ENCODE assay signal across 11 cellular contexts in genomic region chr11:63901660-63902059, GRCh38. TPM values are rescaled to one million over a fixed set of nuclear protein-coding genes. Genes with fewer than 3 reads are reported as not detected.
DNase-seq lines count a peak whose midpoint lies in the region; ATAC-seq and TF ChIP-seq lines count a peak whose summit lies in the region.
"Had no signal": no experiment of that assay in that cellular context is flagged by ENCODE, and none has a peak within 500 bp of the region (broad histone marks: within the 10 kb centered on the region; RNA-seq: fewer than 3 reads in every experiment).

No MANE protein-coding gene starts in this region.

- H3K4me1 Mint-ChIP-seq in MCF 10A (ENCODE audit: insufficient read depth, unreplicated experiment) = no peaks in the 10 kb centered on the region
- peaks cover 9 to 10% of the 10 kb centered on the region in 2 donors for H3K4me1 Mint-ChIP-seq in effector memory CD8-positive, alpha-beta T cell (ENCODE audit: low read depth in 2 of 2)
- peaks cover 4 to 5% of the 10 kb centered on the region in 2 donors for H3K4me1 Mint-ChIP-seq in stimulated activated naive B cell treated with anti-CD40 and anti-IgM and Interleukin-4, amounts not matched to agents 10 μg/mL and 1 μg/mL and 100 μg/mL, for 72 hours

- H3K9me2 ChIP-seq in OCI-LY7 (ENCODE audit: insufficient read depth, low read length) = no peaks in the 10 kb centered on the region

- BruUV-seq in MCF 10A (replicated peaks; lab: Mats Ljungman, UMichigan) = no TSS peak
- no TSS peak for BruUV-seq in OCI-LY7 (replicated peaks; lab: Mats Ljungman, UMichigan)

- CTCF ChIA-PET in MCF 10A (lab: Yijun Ruan, JAX) = interaction anchor here (0.6 to 5.7 kb wide), 2 partner anchors 32 to 64 kb away, joined by 3 to 41 read pairs; no protein-coding TSS in a partner anchor
- CTCF ChIA-PET in OCI-LY7 (lab: Charles Lee; ENCODE audit: unreplicated experiment) = no interaction called here

- H3K9me3 ChIP-seq in breast epithelium (no peaks in the 10 kb centered on the region), OCI-LY7 (ENCODE audit: low read length) (no peaks in the 10 kb centered on the region)
- H3K9me3 ChIP-seq: BLaER1, vagina had no signal

- no peak overlapping the region for H3K27ac Mint-ChIP-seq in MCF 10A (ENCODE audit: low read depth, unreplicated experiment)
- peak overlapping the region; percentile 13 to 68 for H3K27ac Mint-ChIP-seq in effector memory CD8-positive, alpha-beta T cell
- H3K27ac Mint-ChIP-seq in stimulated activated naive B cell treated with anti-CD40 and anti-IgM and Interleukin-4, amounts not matched to agents 10 μg/mL and 1 μg/mL and 100 μg/mL, for 72 hours = peak overlapping the region; percentile 32

- no peak overlapping the region for H3K4me2 ChIP-seq in OCI-LY7 (ENCODE audit: low read length)
- H3K4me2 ChIP-seq: BLaER1 had no signal

- H3K4me3 ChIP-seq in breast epithelium (no peak overlapping the region), OCI-LY7 (ENCODE audit: low read depth, low read length, poor library complexity, severe bottlenecking) (no peak overlapping the region)
- H3K4me3 ChIP-seq: BLaER1, vagina had no signal

- no peaks in the 10 kb centered on the region for H3K27me3 ChIP-seq in breast epithelium
- H3K27me3 ChIP-seq: BLaER1, vagina had no signal

- peaks cover 0 to 7% of the 10 kb centered on the region in 2 donors for H3K4me1 ChIP-seq in breast epithelium
- H3K4me1 ChIP-seq in OCI-LY7 (ENCODE audit: insufficient read depth, low read length, poor library complexity, severe bottlenecking) = no peaks in the 10 kb centered on the region

- no peaks in the 10 kb centered on the region for H3K79me2 ChIP-seq in OCI-LY7 (ENCODE audit: insufficient read depth, low read depth, low read length)

- intact Hi-C loops in MCF 10A (cut with micrococcal nuclease) = no loop called here
- intact Hi-C loops in breast epithelium (cut with DNase I; ENCODE audit: low total_unique reads) = no loop called here
- intact Hi-C loops in OCI-LY7 (cut with micrococcal nuclease; ENCODE audit: unreplicated experiment) = no loop called here

- POLR2A ChIA-PET in MCF 10A (lab: Yijun Ruan, JAX) = no interaction called here
- POLR2A ChIA-PET in OCI-LY7 (lab: Charles Lee) = no interaction called here

- H2AFZ ChIP-seq in OCI-LY7 (ENCODE audit: low read length) = no peak overlapping the region

- no peaks in the 10 kb centered on the region for H4K20me1 ChIP-seq in OCI-LY7 (ENCODE audit: insufficient read depth, low read length)

- no peaks in the 10 kb centered on the region for H3K9me3 Mint-ChIP-seq in MCF 10A (ENCODE audit: unreplicated experiment)
- no peaks in the 10 kb centered on the region for H3K9me3 Mint-ChIP-seq in effector memory CD8-positive, alpha-beta T cell
- no peaks in the 10 kb centered on the region for H3K9me3 Mint-ChIP-seq in stimulated activated naive B cell treated with anti-CD40 and anti-IgM and Interleukin-4, amounts not matched to agents 10 μg/mL and 1 μg/mL and 100 μg/mL, for 72 hours

- H3K4me3 Mint-ChIP-seq in MCF 10A (ENCODE audit: unreplicated experiment) = no peak overlapping the region
- H3K4me3 Mint-ChIP-seq in effector memory CD8-positive, alpha-beta T cell = no peak overlapping the region
- no peak overlapping the region for H3K4me3 Mint-ChIP-seq in stimulated activated naive B cell treated with anti-CD40 and anti-IgM and Interleukin-4, amounts not matched to agents 10 μg/mL and 1 μg/mL and 100 μg/mL, for 72 hours

- no peak for ATAC-seq in effector memory CD8-positive, alpha-beta T cell (replicated peaks)
- ATAC-seq in stimulated activated naive B cell treated with anti-CD40 and anti-IgM and Interleukin-4, amounts not matched to agents 10 μg/mL and 1 μg/mL and 100 μg/mL, for 72 hours (replicated peaks) = no peak

- H3K36me3 ChIP-seq in breast epithelium (peaks cover 33% of the 10 kb centered on the region), OCI-LY7 (ENCODE audit: insufficient read depth, low read length) (peaks cover 95% of the 10 kb centered on the region)

- peak; percentile 16 for TF ChIP-seq CTCF in MCF 10A (IDR thresholded peaks at IDR 0.05; ENCODE audit: unreplicated experiment)
- TF ChIP-seq CTCF in breast epithelium (IDR thresholded peaks at IDR 0.05) = no peak
- TF ChIP-seq CTCF in OCI-LY7 (conservative IDR thresholded peaks at IDR 0.05; ENCODE audit: low read length) = peak; percentile 43

- H3K36me3 Mint-ChIP-seq in MCF 10A (ENCODE audit: insufficient read depth, unreplicated experiment) = peaks cover 81% of the 10 kb centered on the region
- peaks cover 85% of the 10 kb centered on the region for H3K36me3 Mint-ChIP-seq in effector memory CD8-positive, alpha-beta T cell (ENCODE audit: insufficient read depth)
- peaks cover 69 to 83% of the 10 kb centered on the region in 2 donors for H3K36me3 Mint-ChIP-seq in stimulated activated naive B cell treated with anti-CD40 and anti-IgM and Interleukin-4, amounts not matched to agents 10 μg/mL and 1 μg/mL and 100 μg/mL, for 72 hours

- no peak for TF ChIP-seq POLR2A in breast epithelium (IDR thresholded peaks at IDR 0.05)

- no peaks in the 10 kb centered on the region for H3K27me3 Mint-ChIP-seq in MCF 10A (ENCODE audit: insufficient read depth, unreplicated experiment)
- no peaks in the 10 kb centered on the region for H3K27me3 Mint-ChIP-seq in effector memory CD8-positive, alpha-beta T cell
- H3K27me3 Mint-ChIP-seq in stimulated activated naive B cell treated with anti-CD40 and anti-IgM and Interleukin-4, amounts not matched to agents 10 μg/mL and 1 μg/mL and 100 μg/mL, for 72 hours = no peaks in the 10 kb centered on the region

- no peak overlapping the region for H3K27ac ChIP-seq in breast epithelium
- no peak overlapping the region for H3K27ac ChIP-seq in OCI-LY7 (ENCODE audit: low read depth, low read length, poor library complexity, severe bottlenecking)
- H3K27ac ChIP-seq: BLaER1, vagina had no signal

- peak; percentile 27 for DNase-seq in MCF 10A (ENCODE audit: unreplicated experiment)
- DNase-seq in breast epithelium (ENCODE audit: low spot score in 2 of 2) = no peak
- DNase-seq in OCI-LY7 (ENCODE audit: low spot score) = no peak
- DNase-seq in effector memory CD8-positive, alpha-beta T cell = no peak
- no peak for DNase-seq in stimulated activated naive B cell treated with anti-CD40 and anti-IgM and Interleukin-4, amounts not matched to agents 10 μg/mL and 1 μg/mL and 100 μg/mL, for 72 hours
- no peak for DNase-seq in effector CD8-positive, alpha-beta T cell (lab: John Stamatoyannopoulos, UW)
- DNase-seq in NCI-H2171 (lab: John Stamatoyannopoulos, UW) = no peak
- DNase-seq in islet precursor cell = no peak
- DNase-seq: NCI-H2081 had no signal

RNA-seq across cellular contexts. Expression of gene RCOR2, which starts 15.3 kb away (rescaled TPM):
- total RNA-seq in MCF 10A (2022) = 0.15 TPM in 1 of 2 replicates, not detected in the other
- under 1 TPM; 0.16 to 0.33 (median 0.29) TPM for total RNA-seq in breast epithelium
- total RNA-seq in OCI-LY7 (2014; rRNA removed; shearing (Covaris generic)) = 2.1 and 2.4 TPM in 2 replicates
- 2.4 and 3.2 TPM in 2 replicates for total RNA-seq in OCI-LY7 (2022)
- total RNA-seq: vagina had no signal

RNA-seq across cellular contexts. Expression of gene NAA40, which starts 37.1 kb away (rescaled TPM):
- total RNA-seq in MCF 10A (2022) (11.7 and 13.4 TPM in 2 replicates), breast epithelium (10 to 100 TPM in 2 of 3 donors, 1 to 10 TPM in 1; 5.9 to 27.4 (median 19.7) TPM), OCI-LY7 (2022) (45.1 and 45.5 TPM in 2 replicates)
- 24.5 and 34.5 TPM in 2 replicates for total RNA-seq in OCI-LY7 (2014; rRNA removed; shearing (Covaris generic))

Comparison
In these comparisons a context has a peak if more than half of its experiments do, and no peak if none do; other contexts are left out.
1. CTCF ChIP-seq: peak in MCF 10A (single experiment) and OCI-LY7 (single experiment); none in breast epithelium (0 of 3).